23 cellular contexts compared by ENCODE assay signal in the genomic region with DNA sequence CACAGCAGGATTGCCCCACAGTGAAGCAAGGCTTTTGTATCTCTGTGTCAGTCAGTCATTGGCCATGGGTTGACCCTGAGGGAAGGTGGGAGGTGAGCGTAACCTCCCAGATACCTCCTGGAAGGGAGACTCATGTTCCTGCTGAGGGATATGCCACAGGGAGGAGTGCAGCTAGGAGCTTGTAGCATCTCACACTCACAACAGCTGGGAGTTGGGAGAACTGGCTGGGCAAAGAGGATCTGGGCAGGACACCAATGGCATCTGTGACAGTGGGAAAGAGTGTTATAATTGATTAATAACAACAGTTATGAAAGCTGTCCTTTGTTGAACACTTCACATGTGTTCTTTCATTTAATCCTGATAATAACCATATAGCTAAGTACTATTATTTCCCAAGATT.
"Had no signal": no experiment of that assay in that cellular context is flagged by ENCODE, and none has a peak within 500 bp of the region (broad histone marks: within the 10 kb centered on the region; RNA-seq: fewer than 3 reads in every experiment).

No MANE protein-coding gene starts in this region.

- ATAC-seq: HepG2 had no signal

- H3K36me3 ChIP-seq: MG63, SJSA1 had no signal

- DNase-seq: IMR-90, Karpas-422, KG1, MG63, NCI-H1092, NCI-H1105 treated with DMSO at 0.1 percent for 48 hours, NCI-H1417 treated with DMSO at 0.1 percent for 48 hours, NCI-H146, NCI-H1694 treated with DMSO at 0.1 percent for 48 hours, NCI-H2029, NCI-H2081 treated with DMSO at 0.1 percent for 48 hours, NCI-H2171, NCI-H446, NCI-H510A, NCI-H524 treated with DMSO at 0.1 percent for 48 hours, NCI-H69, NCI-H774, Right ventricle myocardium superior, RPMI8226, SIG-M5 had no signal

- H3K4me3 ChIP-seq: MG63, SJSA1, SK-N-MC had no signal

- H3K27ac ChIP-seq: SJSA1, SK-N-MC had no signal

- H3K27me3 ChIP-seq: SJSA1 had no signal
